Comparison of ENCODE assay signal across 20 cellular contexts in genomic region chr2:167752734-167753133, GRCh38.
DNase-seq lines count a peak whose midpoint lies in the region; ATAC-seq, FAIRE-seq and TF ChIP-seq lines count a peak whose summit lies in the region.
"Had no signal": no experiment of that assay in that cellular context is flagged by ENCODE, and none has a peak within 500 bp of the region (broad histone marks: within the 10 kb centered on the region; RNA-seq: fewer than 3 reads in every experiment).

No MANE protein-coding gene starts in this region.

- H3K4me3 Mint-ChIP-seq in naive thymus-derived CD8-positive, alpha-beta T cell = no peak overlapping the region
- no peak overlapping the region for H3K4me3 Mint-ChIP-seq in Calu3 (ENCODE audit: low read depth, unreplicated experiment)
- H3K4me3 Mint-ChIP-seq: CD4-positive, alpha-beta memory T cell; HFFc6 had no signal

- CTCF ChIA-PET in Calu3 (lab: Charles Lee) = no interaction called here

- H3K4me3 ChIP-seq in Jurkat, Clone E6-1 (ENCODE audit: low read length) = no peak overlapping the region
- H3K4me3 ChIP-seq in NT2/D1 (ENCODE audit: insufficient read length, low read depth) (no peak overlapping the region), bronchial epithelial cell (ENCODE audit: low read depth, low read length) (no peak overlapping the region), gastrocnemius medialis (no peak overlapping the region)
- H3K4me3 ChIP-seq: A549, GM23248 had no signal

- no peaks in the 10 kb centered on the region for H3K36me3 ChIP-seq in NT2/D1 (ENCODE audit: insufficient read depth, insufficient read length, low read length)
- H3K36me3 ChIP-seq in bronchial epithelial cell (ENCODE audit: control insufficient read depth, insufficient read depth, low read length) = no peaks in the 10 kb centered on the region
- H3K36me3 ChIP-seq in gastrocnemius medialis = no peaks in the 10 kb centered on the region
- H3K36me3 ChIP-seq: BE2C had no signal

- in situ Hi-C loops in gastrocnemius medialis (cut with MboI; ENCODE audit: low sequenced_read_pairs in 4 of 4) = no loop called here

- H3K9me3 Mint-ChIP-seq in naive thymus-derived CD8-positive, alpha-beta T cell = peaks cover 0 to 2% (median 0%) of the 10 kb centered on the region in 9 donors
- no peaks in the 10 kb centered on the region for H3K9me3 Mint-ChIP-seq in Calu3 (ENCODE audit: low read depth, unreplicated experiment)
- H3K9me3 Mint-ChIP-seq: CD4-positive, alpha-beta memory T cell had no signal

- TF ChIP-seq CTCF in bronchial epithelial cell (IDR thresholded peaks at IDR 0.05; ENCODE audit: insufficient read depth, low read length, severe bottlenecking) (no peak), gastrocnemius medialis (IDR thresholded peaks at IDR 0.05 in 4 of 5, conservative IDR thresholded peaks at IDR 0.05 in 1 of 5) (no peak), Calu3 (IDR thresholded peaks at IDR 0.05; ENCODE audit: unreplicated experiment) (no peak)

- H3K9ac ChIP-seq in NT2/D1 (ENCODE audit: insufficient read length, low read depth) = no peak overlapping the region
- H3K9ac ChIP-seq: GM23248 had no signal

- H3K4me1 ChIP-seq in NT2/D1 (ENCODE audit: insufficient read depth, insufficient read length) (no peaks in the 10 kb centered on the region), gastrocnemius medialis (peaks cover 6 to 30% of the 10 kb centered on the region in 2 donors)
- H3K4me1 ChIP-seq: A549, BE2C had no signal

- TF ChIP-seq POLR2A in gastrocnemius medialis (IDR thresholded peaks at IDR 0.05) = no peak

- POLR2A ChIA-PET in naive thymus-derived CD8-positive, alpha-beta T cell (lab: Charles Lee) = no interaction called here

- H3K27me3 ChIP-seq in NT2/D1 (ENCODE audit: insufficient read depth, insufficient read length) (no peaks in the 10 kb centered on the region), bronchial epithelial cell (ENCODE audit: control insufficient read depth, insufficient read depth, low read length) (no peaks in the 10 kb centered on the region), gastrocnemius medialis (no peaks in the 10 kb centered on the region)
- H3K27me3 ChIP-seq: BE2C had no signal

- FAIRE-seq in bronchial epithelial cell (lab: Jason Lieb, UNC) = peak; percentile 62
- FAIRE-seq: A549, D721Med, G401.6, GM12891 had no signal

- H3K27me3 Mint-ChIP-seq in naive thymus-derived CD8-positive, alpha-beta T cell = peaks cover 0 to 8% (median 2%) of the 10 kb centered on the region in 5 donors
- no peaks in the 10 kb centered on the region for H3K27me3 Mint-ChIP-seq in Calu3 (ENCODE audit: unreplicated experiment)

- no peak for ATAC-seq in gastrocnemius medialis
- ATAC-seq in naive thymus-derived CD8-positive, alpha-beta T cell = no peak
- ATAC-seq: A549 had no signal

- H3K9me3 ChIP-seq in NT2/D1 (ENCODE audit: insufficient read depth, low read length) (no peaks in the 10 kb centered on the region), gastrocnemius medialis (no peaks in the 10 kb centered on the region)
- H3K9me3 ChIP-seq: A549, BE2C had no signal

- no peaks in the 10 kb centered on the region for H3K36me3 Mint-ChIP-seq in naive thymus-derived CD8-positive, alpha-beta T cell
- no peaks in the 10 kb centered on the region for H3K36me3 Mint-ChIP-seq in Calu3 (ENCODE audit: insufficient read depth, unreplicated experiment)
- H3K36me3 Mint-ChIP-seq: CD4-positive, alpha-beta memory T cell had no signal

- intact Hi-C loops in gastrocnemius medialis (cut with DNase I; ENCODE audit: low total_unique reads) (no loop called here), Calu3 (cut with micrococcal nuclease; ENCODE audit: unreplicated experiment) (no loop called here)

- no peak overlapping the region for H3K27ac Mint-ChIP-seq in naive thymus-derived CD8-positive, alpha-beta T cell
- no peak overlapping the region for H3K27ac Mint-ChIP-seq in Calu3 (ENCODE audit: unreplicated experiment)
- H3K27ac Mint-ChIP-seq: CD4-positive, alpha-beta memory T cell; HFFc6 had no signal

- H3K4me1 Mint-ChIP-seq in naive thymus-derived CD8-positive, alpha-beta T cell = no peaks in the 10 kb centered on the region
- H3K4me1 Mint-ChIP-seq in Calu3 (ENCODE audit: low read depth, unreplicated experiment) = peaks cover 14% of the 10 kb centered on the region
- H3K4me1 Mint-ChIP-seq: CD4-positive, alpha-beta memory T cell had no signal

- peak; percentile 10 for DNase-seq in Jurkat, Clone E6-1 (ENCODE audit: low read depth, low spot score)
- peak; percentile 28 for DNase-seq in NT2/D1 (ENCODE audit: low read depth, low spot score)
- DNase-seq in bronchial epithelial cell (ENCODE audit: low read depth) = no peak
- no peak for DNase-seq in gastrocnemius medialis
- no peak for DNase-seq in naive thymus-derived CD8-positive, alpha-beta T cell
- no peak for DNase-seq in T1000 (lab: John Stamatoyannopoulos, UW)
- DNase-seq in Calu3 = no peak
- DNase-seq: BE2C; CD4-positive, alpha-beta memory T cell; DMS153; DMS79 treated with DMSO at 0.1 percent for 48 hours; EL; GM23248; HCEC 1CT; HFFc6 had no signal

- BruUV-seq in Calu3 (replicated peaks; lab: Mats Ljungman, UMichigan) = no TSS peak

- peak overlapping the region; percentile 20 to 89 (median 88) for H3K27ac ChIP-seq in gastrocnemius medialis
- H3K27ac ChIP-seq: A549, C4-2B, GM23248 had no signal

Comparison
In these comparisons a context has a peak if more than half of its experiments do, and no peak if none do; other contexts are left out.
1. DNase-seq: peak in Jurkat, Clone E6-1 (single experiment) and NT2/D1 (single experiment); none in bronchial epithelial cell (single experiment), gastrocnemius medialis (0 of 2), naive thymus-derived CD8-positive, alpha-beta T cell (0 of 10), T1000 (single experiment) and Calu3 (single experiment).